Comparison of ENCODE assay signal across 12 cellular contexts in genomic region chrX:109880629-109881028, GRCh38.
DNase-seq lines count a peak whose midpoint lies in the region; ATAC-seq, FAIRE-seq and TF ChIP-seq lines count a peak whose summit lies in the region.
"Had no signal": no experiment of that assay in that cellular context is flagged by ENCODE, and none has a peak within 500 bp of the region (broad histone marks: within the 10 kb centered on the region; RNA-seq: fewer than 3 reads in every experiment).

No MANE protein-coding gene starts in this region.

- CTCF ChIA-PET in HepG2 (lab: Yijun Ruan, JAX; ENCODE audit: low intra/inter-chr PET ratio, low total read pairs): no interaction called here
- CTCF ChIA-PET in activated CD8-positive, alpha-beta T cell treated with anti-CD3 and anti-CD28 coated beads, Interleukin-2, amount 10 ng/mL, durations not matched to agents 7 days and 5 days (lab: Charles Lee): interaction anchor here (0.8 to 3.1 kb wide), 6 partner anchors 11 to 266 kb away, joined by 3 to 11 read pairs (median 3); no protein-coding TSS in a partner anchor

- TF ChIP-seq CTCF in HepG2 (CRISPR knock-in tag; IDR thresholded peaks at IDR 0.05) (no peak), GM23338 (conservative IDR thresholded peaks at IDR 0.05; ENCODE audit: low read depth in 2 of 2) (no peak), HFFc6 (IDR thresholded peaks at IDR 0.05) (no peak)

- no peaks in the 10 kb centered on the region for H3K27me3 ChIP-seq in HepG2 (ENCODE audit: control insufficient read depth in 1 of 2, insufficient read depth in 2 of 2, low read length in 2 of 2)
- H3K27me3 ChIP-seq in GM23338 (ENCODE audit: insufficient read depth): no peaks in the 10 kb centered on the region

- intact Hi-C loops in HepG2 (cut with micrococcal nuclease; ENCODE audit: unreplicated experiment): no loop called here

- WGBS in HepG2 (ENCODE audit: low lambda C conversion rate): 13% methylated on average over 2 of the region's 2 CpGs

- TF ChIP-seq POLR2A in HepG2 (IDR thresholded peaks at IDR 0.05; ENCODE audit: insufficient read depth in 1 of 2, low read depth in 2 of 2, low read length in 2 of 2): no peak

- H3K4me3 ChIP-seq in HepG2 (replicated peaks in 1 of 3; ENCODE audit: insufficient read depth in 1 of 3, low read depth in 2 of 3, low read length in 3 of 3) (no peak overlapping the region; a peak in 1 of 6 replicates), GM23338 (no peak overlapping the region)

- TF ChIP-seq RAD21 in HepG2 (CRISPR knock-in tag; IDR thresholded peaks at IDR 0.05): no peak

- 0 out of 3 replicates have a peak, but pooled peaks cover 3% of the 10 kb centered on the region for H3K4me1 Mint-ChIP-seq in GM23338
- H3K4me1 Mint-ChIP-seq in activated CD8-positive, alpha-beta T cell treated with anti-CD3 and anti-CD28 coated beads, Interleukin-2, amount 10 ng/mL, durations not matched to agents 7 days and 5 days (ENCODE audit: low read depth): no peaks in the 10 kb centered on the region
- H3K4me1 Mint-ChIP-seq in HFFc6 (ENCODE audit: low read depth): no peaks in the 10 kb centered on the region; the same call in 1 of the 2 replicates

- FAIRE-seq in HepG2 (lab: Jason Lieb, UNC): no peak

- no peaks in the 10 kb centered on the region for H3K27me3 Mint-ChIP-seq in GM23338 (ENCODE audit: insufficient read depth, low read depth, poor library complexity)
- peaks cover 8% of the 10 kb centered on the region for H3K27me3 Mint-ChIP-seq in activated CD8-positive, alpha-beta T cell treated with anti-CD3 and anti-CD28 coated beads, Interleukin-2, amount 10 ng/mL, durations not matched to agents 7 days and 5 days (ENCODE audit: low read depth)
- H3K27me3 Mint-ChIP-seq in HFFc6 (ENCODE audit: insufficient read depth): peaks cover 3% of the 10 kb centered on the region

- peak overlapping the region; percentile 55 for H3K27ac ChIP-seq in HepG2 (ENCODE audit: extremely low read length, insufficient read depth, low read length)
- H3K27ac ChIP-seq in GM23338 (ENCODE audit: low read depth): no peak overlapping the region

- H3K4me3 Mint-ChIP-seq in GM23338: no peak overlapping the region
- no peak overlapping the region for H3K4me3 Mint-ChIP-seq in activated CD8-positive, alpha-beta T cell treated with anti-CD3 and anti-CD28 coated beads, Interleukin-2, amount 10 ng/mL, durations not matched to agents 7 days and 5 days
- H3K4me3 Mint-ChIP-seq in HFFc6: no peak overlapping the region

- TF ChIP-seq EP300 in HepG2 (IDR thresholded peaks at IDR 0.05; ENCODE audit: low read depth in 2 of 2, low read length in 2 of 2): peak in 1 of 2 experiments; percentile 14; a peak in 1 of 4 replicates
- TF ChIP-seq EP300 in HepG2 (CRISPR knock-in tag; IDR thresholded peaks at IDR 0.05; ENCODE audit: borderline replicate concordance): no peak

- H3K9ac ChIP-seq in HepG2 (ENCODE audit: insufficient read depth, low read depth, low read length): no peak overlapping the region

- H3K9me3 ChIP-seq in HepG2 (ENCODE audit: low read length): no peaks in the 10 kb centered on the region

- no peaks in the 10 kb centered on the region for H3K36me3 ChIP-seq in HepG2 (replicated peaks in 1 of 2; ENCODE audit: control insufficient read depth in 1 of 2, insufficient read depth in 2 of 2, low read length in 2 of 2)
- no peaks in the 10 kb centered on the region for H3K36me3 ChIP-seq in GM23338 (ENCODE audit: insufficient read depth)

- in situ Hi-C loops in HepG2 (cut with HindIII; ENCODE audit: extremely low pct_ligation_motif_present, low pct_unique_long_range_greater_than_20kb): loop anchor here (10.0 kb wide), 1 partner anchor 146 kb away; the partner anchor contains the start of gene ACSL4

- H3K27ac Mint-ChIP-seq in GM23338 (no peak overlapping the region), HFFc6 (no peak overlapping the region)
- no peak overlapping the region for H3K27ac Mint-ChIP-seq in activated CD8-positive, alpha-beta T cell treated with anti-CD3 and anti-CD28 coated beads, Interleukin-2, amount 10 ng/mL, durations not matched to agents 7 days and 5 days
- H3K27ac Mint-ChIP-seq: activated T-helper 2 cell treated with anti-CD3 and anti-CD28 coated beads, Interferon-gamma antibody, Interleukin-2, Interleukin-4, amounts not matched to agents 10 μg/mL and 5 μg/mL and 100 μg/mL, durations not matched to agents 14 hours and 24 hours and 36 hours had no signal

- no peaks in the 10 kb centered on the region for H3K36me3 Mint-ChIP-seq in GM23338 (ENCODE audit: low read depth)
- H3K36me3 Mint-ChIP-seq in activated CD8-positive, alpha-beta T cell treated with anti-CD3 and anti-CD28 coated beads, Interleukin-2, amount 10 ng/mL, durations not matched to agents 7 days and 5 days (ENCODE audit: low read depth): no peaks in the 10 kb centered on the region
- no peaks in the 10 kb centered on the region for H3K36me3 Mint-ChIP-seq in HFFc6 (ENCODE audit: low read depth)

- peak; percentile 97 for ATAC-seq in GM18867 (IDR thresholded peaks at IDR 0.05; ENCODE audit: unreplicated experiment)
- ATAC-seq in GM21737 (IDR thresholded peaks at IDR 0.05; ENCODE audit: unreplicated experiment): peak; percentile 92
- ATAC-seq in HG03442 (IDR thresholded peaks at IDR 0.05; ENCODE audit: unreplicated experiment): peak; percentile 96
- peak; percentile 83 for ATAC-seq in HepG2
- no peak for ATAC-seq in GM23338
- no peak for ATAC-seq in activated CD8-positive, alpha-beta T cell treated with anti-CD3 and anti-CD28 coated beads, Interleukin-2, amount 10 ng/mL, durations not matched to agents 7 days and 5 days

- H3K4me1 ChIP-seq in HepG2 (ENCODE audit: insufficient read depth, low read length) (peaks cover 66% of the 10 kb centered on the region), GM23338 (ENCODE audit: insufficient read depth) (no peaks in the 10 kb centered on the region)

- no TSS peak for BruUV-seq in HepG2 (replicated peaks; lab: Mats Ljungman, UMichigan)

- H3K79me2 ChIP-seq in HepG2 (ENCODE audit: insufficient read depth, low read length) (no peaks in the 10 kb centered on the region), GM23338 (replicated peaks; ENCODE audit: insufficient read depth) (no peaks in the 10 kb centered on the region)

- POLR2A ChIA-PET in HepG2 (lab: Yijun Ruan, JAX): interaction anchor here (1.3 to 2.0 kb wide), 4 partner anchors 9 to 50 kb away, joined by 4 to 11 read pairs (median 4); no protein-coding TSS in a partner anchor
- POLR2A ChIA-PET in activated CD8-positive, alpha-beta T cell treated with anti-CD3 and anti-CD28 coated beads, Interleukin-2, amount 10 ng/mL, durations not matched to agents 7 days and 5 days (lab: Charles Lee): no interaction called here

- H4K20me1 ChIP-seq in HepG2 (ENCODE audit: insufficient read depth, low read length) (no peaks in the 10 kb centered on the region), GM23338 (replicated peaks; ENCODE audit: insufficient read depth) (no peaks in the 10 kb centered on the region)

- H3F3A ChIP-seq in GM23338 (replicated peaks; ENCODE audit: low read depth): no peaks in the 10 kb centered on the region

- H3K9me3 Mint-ChIP-seq in GM23338: no peaks in the 10 kb centered on the region
- no peaks in the 10 kb centered on the region for H3K9me3 Mint-ChIP-seq in activated CD8-positive, alpha-beta T cell treated with anti-CD3 and anti-CD28 coated beads, Interleukin-2, amount 10 ng/mL, durations not matched to agents 7 days and 5 days (ENCODE audit: insufficient read depth)
- no peaks in the 10 kb centered on the region for H3K9me3 Mint-ChIP-seq in HFFc6
- H3K9me3 Mint-ChIP-seq: activated T-helper 2 cell treated with anti-CD3 and anti-CD28 coated beads, Interferon-gamma antibody, Interleukin-2, Interleukin-4, amounts not matched to agents 10 μg/mL and 5 μg/mL and 100 μg/mL, durations not matched to agents 14 hours and 24 hours and 36 hours had no signal

- H3K4me2 ChIP-seq in HepG2 (ENCODE audit: low read depth, low read length) (peak overlapping the region; percentile 62), GM23338 (no peak overlapping the region)

- H3K9me2 ChIP-seq in GM23338 (ENCODE audit: insufficient read depth): no peaks in the 10 kb centered on the region

- DNase-seq in HepG2 (ENCODE audit: low spot score): peak; percentile 60
- no peak for DNase-seq in NCI-H1694 (lab: John Stamatoyannopoulos, UW)
- DNase-seq in GM23338 (ENCODE audit: low spot score): no peak
- no peak for DNase-seq in activated CD8-positive, alpha-beta T cell treated with anti-CD3 and anti-CD28 coated beads, Interleukin-2, amount 10 ng/mL, durations not matched to agents 7 days and 5 days
- no peak for DNase-seq in HFFc6
- DNase-seq: dermis blood vessel endothelial cell, DND-41, NCI-H446 treated with DMSO at 0.1 percent for 48 hours had no signal

- no peak overlapping the region for H2AFZ ChIP-seq in HepG2 (ENCODE audit: low read length)
- no peak overlapping the region for H2AFZ ChIP-seq in GM23338

TF ChIP-seq in HepG2, 621 proteins besides CTCF, POLR2A, EP300 and RAD21 (continues in another document):
- peak; percentile 27; the same call in 1 of the 2 replicates for TF ChIP-seq FOSL2 (CRISPR knock-in tag; IDR thresholded peaks at IDR 0.05)
- peak; percentile 77 for TF ChIP-seq CEBPG (CRISPR knock-in tag; IDR thresholded peaks at IDR 0.05)
- peak; percentile 12; the same call in 1 of the 2 replicates for TF ChIP-seq SALL1 (CRISPR knock-in tag; IDR thresholded peaks at IDR 0.05)
- no peak for TF ChIP-seq STAT5B (CRISPR knock-in tag; IDR thresholded peaks at IDR 0.05)
- no peak for TF ChIP-seq ATM (IDR thresholded peaks at IDR 0.05; ENCODE audit: borderline replicate concordance)
- TF ChIP-seq ZMYM4 (CRISPR knock-in tag; IDR thresholded peaks at IDR 0.05): no peak
- 0 out of 2 replicates have a peak, but pooled peaks have one; percentile 14 for TF ChIP-seq ZNF775 (CRISPR knock-in tag; IDR thresholded peaks at IDR 0.05; ENCODE audit: borderline replicate concordance)

TF ChIP-seq in GM23338, 12 proteins besides CTCF, POLR2A, EP300 and RAD21 (continues in another document):
- TF ChIP-seq ETS1 (IDR thresholded peaks at IDR 0.05): no peak

Comparison
In these comparisons a context has a peak if more than half of its experiments do, and no peak if none do; other contexts are left out.
1. ATAC-seq: peak in GM18867 (single experiment), GM21737 (single experiment), HG03442 (single experiment) and HepG2 (single experiment); none in GM23338 (single experiment) and activated CD8-positive, alpha-beta T cell treated with anti-CD3 and anti-CD28 coated beads, Interleukin-2, amount 10 ng/mL, durations not matched to agents 7 days and 5 days (single experiment).